ENCODE assay signal across 31 cellular contexts in the genomic region with DNA sequence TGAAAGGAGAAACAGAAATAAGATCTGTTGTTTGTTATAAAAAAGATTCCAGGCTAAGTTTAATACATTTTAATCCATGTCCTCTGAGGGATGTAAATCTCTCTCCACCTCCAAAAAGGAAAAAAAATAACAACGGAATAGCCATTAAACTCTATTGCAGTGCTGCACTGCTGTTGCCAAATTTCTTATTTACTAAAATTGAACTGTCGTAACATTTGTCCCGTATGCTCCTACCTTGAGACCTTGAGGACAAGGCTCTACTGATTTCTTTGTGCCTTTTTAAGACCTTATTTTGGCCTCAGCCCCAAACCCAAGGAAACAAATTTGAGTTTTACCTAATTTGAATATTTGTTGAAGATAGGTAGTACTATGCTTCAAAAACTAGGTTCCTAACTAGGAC. TPM values are rescaled to one million over a fixed set of nuclear protein-coding genes. Genes with fewer than 3 reads are reported as not detected.
"Had no signal": no experiment of that assay in that cellular context is flagged by ENCODE, and none has a peak within 500 bp of the region (broad histone marks: within the 10 kb centered on the region; RNA-seq: fewer than 3 reads in every experiment).

No MANE protein-coding gene starts in this region.

- ATAC-seq: activated naive CD4-positive, alpha-beta T cell treated with anti-CD3 and anti-CD28 coated beads, Interleukin-2, amount 50 U/mL, for 72 hours; activated naive CD8-positive, alpha-beta T cell treated with anti-CD3 and anti-CD28 coated beads, Interleukin-2, amount 50 U/mL, for 24 hours; activated T-cell treated with anti-CD3 and anti-CD28 coated beads, Interleukin-2, amount 50 U/mL, for 4 hours; activated T-cell treated with anti-CD3 and anti-CD28 coated beads, Interleukin-2, amount 50 U/mL, for 72 hours; activated T-helper 17 cell treated with anti-CD3 and anti-CD28 coated beads, Interleukin-2, amount 50 U/mL, for 72 hours; body of pancreas had no signal

- DNase-seq: activated effector memory CD4-positive, alpha-beta T cell treated with anti-CD3 and anti-CD28 coated beads, Interleukin-2, amount 50 U/mL, for 16 hours; activated effector memory CD4-positive, alpha-beta T cell treated with Interleukin-2 at 50 U/mL for 16 hours; activated gamma-delta T cell; activated gamma-delta T cell treated with Interleukin-2 at 50 U/mL for 16 hours; activated naive CD4-positive, alpha-beta T cell; activated naive CD4-positive, alpha-beta T cell treated with anti-CD3 and anti-CD28 coated beads for 36 hours; activated naive CD4-positive, alpha-beta T cell treated with anti-CD3 and anti-CD28 coated beads, Interleukin-2, amount 10 ng/mL, durations not matched to agents 7 days and 5 days; activated naive CD4-positive, alpha-beta T cell treated with anti-CD3 and anti-CD28 coated beads, Interleukin-2, amount 50 U/mL, for 16 hours; activated naive CD4-positive, alpha-beta T cell treated with Interleukin-2 at 50 U/mL for 16 hours; activated naive CD8-positive, alpha-beta T cell treated with anti-CD3 and anti-CD28 coated beads for 36 hours; activated naive CD8-positive, alpha-beta T cell treated with anti-CD3 and anti-CD28 coated beads, Interleukin-2, amount 10 ng/mL, durations not matched to agents 7 days and 5 days; activated naive CD8-positive, alpha-beta T cell treated with anti-CD3 and anti-CD28 coated beads, Interleukin-2, amount 50 U/mL, for 24 hours; activated T-cell treated with anti-CD3 and anti-CD28 coated beads, Interleukin-2, amount 50 U/mL, for 1 hour; activated T-cell treated with anti-CD3 and anti-CD28 coated beads, Interleukin-2, amount 50 U/mL, for 24 hours; activated T-cell treated with anti-CD3 and anti-CD28 coated beads, Interleukin-2, amount 50 U/mL, for 4 hours; activated T-cell treated with anti-CD3 and anti-CD28 coated beads, Interleukin-2, amount 50 U/mL, for 48 hours; activated T-cell treated with anti-CD3 and anti-CD28 coated beads, Interleukin-2, amount 50 U/mL, for 72 hours; adrenal gland; amniotic stem cell; amygdala; anterior cingulate cortex; aorta; body of pancreas; brain microvascular endothelial cell; caudate nucleus; central memory CD4-positive, alpha-beta T cell; cerebellar nuclear complex had no signal

RNA-seq across cellular contexts. Expression of a gene that starts 56.4 kb away (rescaled TPM):
- total RNA-seq: activated naive CD4-positive, alpha-beta T cell treated with anti-CD3 and anti-CD28 coated beads for 36 hours; activated naive CD4-positive, alpha-beta T cell treated with anti-CD3 and anti-CD28 coated beads, Interleukin-2, amount 50 U/mL, for 72 hours; activated naive CD8-positive, alpha-beta T cell treated with anti-CD3 and anti-CD28 coated beads for 36 hours; activated naive CD8-positive, alpha-beta T cell treated with anti-CD3 and anti-CD28 coated beads, Interleukin-2, amount 10 ng/mL, durations not matched to agents 7 days and 5 days; activated T-cell treated with anti-CD3 and anti-CD28 coated beads, Interleukin-2, amount 50 U/mL, for 4 hours; activated T-cell treated with anti-CD3 and anti-CD28 coated beads, Interleukin-2, amount 50 U/mL, for 72 hours; activated T-helper 1 cell treated with anti-CD3 and anti-CD28 coated beads, Interleukin-12 subunit alpha, Interleukin-12 subunit beta, Interleukin-2, Interleukin-4 antibody, amounts not matched to agents 30 ng/mL and 10 ng/mL and 1 ng/mL, durations not matched to agents 14 hours and 24 hours and 36 hours; activated T-helper 17 cell treated with anti-CD3 and anti-CD28 coated beads, Interleukin-2, amount 50 U/mL, for 72 hours; activated T-helper 2 cell treated with anti-CD3 and anti-CD28 coated beads, Interferon-gamma antibody, Interleukin-2, Interleukin-4, amounts not matched to agents 10 μg/mL and 5 μg/mL and 100 μg/mL, durations not matched to agents 14 hours and 24 hours and 36 hours had no signal
